In the genomic region with DNA sequence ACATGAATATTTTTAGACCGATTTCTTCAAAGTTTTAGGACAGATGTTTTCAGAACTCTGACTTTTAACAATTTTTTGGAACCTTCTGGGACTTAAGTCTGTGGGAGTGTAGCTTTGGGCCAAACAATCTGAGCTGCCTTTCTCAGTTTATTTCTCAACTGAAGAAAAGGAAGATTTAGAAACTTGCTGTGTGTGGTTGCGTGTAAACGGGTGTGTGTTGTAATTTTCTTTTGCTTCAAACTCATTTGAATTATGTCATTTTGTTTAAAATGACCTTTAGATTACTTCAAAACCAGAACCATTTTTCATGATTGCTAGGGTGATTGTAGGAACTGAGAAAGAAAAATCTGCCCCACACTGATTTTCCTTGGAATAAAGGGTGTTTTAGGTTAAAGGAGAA, we compare ENCODE assay signal across 22 cellular contexts.
"Had no signal": no experiment of that assay in that cellular context is flagged by ENCODE, and none has a peak within 500 bp of the region (broad histone marks: within the 10 kb centered on the region; RNA-seq: fewer than 3 reads in every experiment).

No MANE protein-coding gene starts in this region.

- H3K27ac ChIP-seq: colonic mucosa, heart left ventricle, neural progenitor cell, pancreas, prostate gland, right lobe of liver, spleen, testis, tibial nerve, upper lobe of right lung, vagina had no signal

- H2AFZ ChIP-seq: neural progenitor cell had no signal

- H3K9me3 ChIP-seq: colonic mucosa, pancreas, prostate gland, right lobe of liver, spleen, testis, tibial nerve, upper lobe of right lung, vagina had no signal

- H3K27me3 ChIP-seq: colonic mucosa, heart left ventricle, neural progenitor cell, pancreas, right lobe of liver, spleen, testis, tibial nerve, upper lobe of right lung, vagina had no signal

- H3K4me2 ChIP-seq: neural progenitor cell had no signal

- H3K9ac ChIP-seq: neural progenitor cell had no signal

- H3K4me3 ChIP-seq: colonic mucosa, heart left ventricle, neural progenitor cell, pancreas, prostate gland, right lobe of liver, spleen, testis, tibial nerve, upper lobe of right lung, vagina had no signal

- H3K36me3 ChIP-seq: colonic mucosa, heart left ventricle, neural progenitor cell, pancreas, prostate gland, right lobe of liver, spleen, tibial nerve, upper lobe of right lung, vagina had no signal

- H3K4me1 ChIP-seq: colonic mucosa, heart left ventricle, neural progenitor cell, pancreas, prostate gland, right lobe of liver, spleen, testis, tibial nerve, upper lobe of right lung, vagina had no signal

- DNase-seq: colonic mucosa; effector CD4-positive, alpha-beta T cell; endodermal cell; erythroblast; heart left ventricle; hippocampal formation; kidney glomerular epithelial cell; mammary epithelial cell; natural killer cell; occipital lobe; pancreas; right lobe of liver; spleen; stimulated activated CD4-positive, alpha-beta T cell treated with anti-CD3 and anti-CD28 coated beads, Interleukin-15, amount 100 ng/mL, for 24 hours; stimulated activated CD4-positive, alpha-beta T cell treated with anti-CD3 and anti-CD28 coated beads, Interleukin-1b, Interleukin-23, amount 100 ng/mL, for 48 hours; stimulated activated CD4-positive, alpha-beta T cell treated with anti-CD3 and anti-CD28 coated beads, Interleukin-4, amount 100 ng/mL, for 24 hours; testis; upper lobe of right lung had no signal
